Comparison of ENCODE assay signal across 8 cellular contexts in genomic region chr17:18921912-18922451, GRCh38. TPM values are rescaled to one million over a fixed set of nuclear protein-coding genes. Genes with fewer than 3 reads are reported as not detected.
DNase-seq lines count a peak whose midpoint lies in the region; ATAC-seq, FAIRE-seq and TF ChIP-seq lines count a peak whose summit lies in the region.

No MANE protein-coding gene starts in this region.

- H4K20me1 ChIP-seq in astrocyte (ENCODE audit: insufficient read depth, low read length) (peaks cover 16% of the 10 kb centered on the region), GM23248 (ENCODE audit: insufficient read depth) (no peaks in the 10 kb centered on the region; the same call in 1 of the 2 replicates)

- peaks cover 10% of the 10 kb centered on the region for H3K79me2 ChIP-seq in astrocyte (ENCODE audit: insufficient read depth, low read length)
- no peaks in the 10 kb centered on the region for H3K79me2 ChIP-seq in GM23248 (ENCODE audit: insufficient read depth)

- no peak for TF ChIP-seq POLR2A in stomach (IDR thresholded peaks at IDR 0.05)

- H3K27me3 Mint-ChIP-seq in astrocyte (ENCODE audit: low read depth, unreplicated experiment), result no peaks in the 10 kb centered on the region

- no TSS peak for BruUV-seq in A673 (replicated peaks; lab: Mats Ljungman, UMichigan)

- no peak overlapping the region for H3K27ac Mint-ChIP-seq in astrocyte (ENCODE audit: unreplicated experiment)

- no peaks in the 10 kb centered on the region for H3K9me3 ChIP-seq in AG04450 (ENCODE audit: control insufficient read depth, insufficient read depth, low read length)
- H3K9me3 ChIP-seq in astrocyte (ENCODE audit: insufficient read depth, low read depth, low read length), result no peaks in the 10 kb centered on the region
- H3K9me3 ChIP-seq in stomach, result no peaks in the 10 kb centered on the region
- no peaks in the 10 kb centered on the region for H3K9me3 ChIP-seq in GM23248 (ENCODE audit: low read depth)
- H3K9me3 ChIP-seq in A673 (ENCODE audit: low read depth, low read length, poor library complexity, severe bottlenecking), result no peaks in the 10 kb centered on the region

- H3K36me3 ChIP-seq in astrocyte (ENCODE audit: insufficient read depth, low read length) (no peaks in the 10 kb centered on the region), stomach (peaks cover 0 to 39% (median 24%) of the 10 kb centered on the region in 4 donors), GM23248 (ENCODE audit: low read depth) (no peaks in the 10 kb centered on the region), A673 (ENCODE audit: insufficient read depth, low read length, poor library complexity, severe bottlenecking) (peaks cover 15% of the 10 kb centered on the region)

- peaks cover 15% of the 10 kb centered on the region for H3K4me1 ChIP-seq in astrocyte (ENCODE audit: insufficient read depth, low read length)
- peaks cover 14 to 47% (median 28%) of the 10 kb centered on the region in 4 donors for H3K4me1 ChIP-seq in stomach
- peaks cover 19% of the 10 kb centered on the region for H3K4me1 ChIP-seq in GM23248 (ENCODE audit: insufficient read depth)
- no peaks in the 10 kb centered on the region for H3K4me1 ChIP-seq in A673 (ENCODE audit: insufficient read depth, low read length, poor library complexity, severe bottlenecking)

- H3K27ac ChIP-seq in AG04450 (ENCODE audit: low read depth, low read length), result no peak overlapping the region
- H3K27ac ChIP-seq in astrocyte (ENCODE audit: low read depth, low read length), result peak overlapping the region; percentile 60
- peak overlapping the region in 4 of 5 donors; percentile 27 to 67 (median 49) for H3K27ac ChIP-seq in stomach
- H3K27ac ChIP-seq in GM23248, result no peak overlapping the region
- H3K27ac ChIP-seq in A673 (ENCODE audit: low read depth, low read length, poor library complexity, severe bottlenecking), result no peak overlapping the region

- H3F3A ChIP-seq in GM23248 (ENCODE audit: insufficient read depth), result peaks cover 7% of the 10 kb centered on the region

- H3K4me1 Mint-ChIP-seq in astrocyte (ENCODE audit: low read depth, unreplicated experiment), result peaks cover 17% of the 10 kb centered on the region

- H3K36me3 Mint-ChIP-seq in astrocyte (ENCODE audit: low read depth, unreplicated experiment), result peaks cover 17% of the 10 kb centered on the region

- DNase-seq in AG04450 (ENCODE audit: low read depth, low spot score) (peak; percentile 13), astrocyte (ENCODE audit: low read depth) (peak; percentile 73), stomach (no peak), GM23248 (no peak), A673 (ENCODE audit: low spot score) (no peak)

- intact Hi-C loops in stomach (cut with DNase I; ENCODE audit: low total_unique reads) (no loop called here), A673 (cut with micrococcal nuclease; ENCODE audit: unreplicated experiment) (no loop called here)

- H2AFZ ChIP-seq in astrocyte (ENCODE audit: low read depth, low read length) (no peak overlapping the region), GM23248 (no peak overlapping the region)

- H3K4me2 ChIP-seq in astrocyte (ENCODE audit: low read length) (peak overlapping the region; percentile 53), GM23248 (ENCODE audit: unreplicated experiment) (no peak overlapping the region)

- H3K4me3 Mint-ChIP-seq in astrocyte (ENCODE audit: unreplicated experiment), result no peak overlapping the region

- H3K9me3 Mint-ChIP-seq in astrocyte (ENCODE audit: unreplicated experiment), result no peaks in the 10 kb centered on the region

- TF ChIP-seq EP300 in stomach (IDR thresholded peaks at IDR 0.05), result no peak

- no peaks in the 10 kb centered on the region for H3K9me2 ChIP-seq in GM23248 (ENCODE audit: insufficient read depth)

- 42 to 64% (median 50%) methylated on average over 4 of the region's 4 CpGs for WGBS in stomach, 5 donors
- 93 to 96% methylated on average over 4 of the region's 4 CpGs for WGBS in GM23248 (ENCODE audit: low coverage in 1 of 2, low lambda C conversion rate in 2 of 2, missing lambda C conversion rate in 2 of 2), 2 experiments

- no peak for FAIRE-seq in astrocyte (lab: Jason Lieb, UNC)

- H3K4me3 ChIP-seq in AG04450 (ENCODE audit: low read depth, low read length), result no peak overlapping the region
- no peak overlapping the region for H3K4me3 ChIP-seq in astrocyte (ENCODE audit: insufficient read depth, low read depth, low read length)
- H3K4me3 ChIP-seq in stomach, result no peak overlapping the region
- H3K4me3 ChIP-seq in GM23248, result no peak overlapping the region
- no peak overlapping the region for H3K4me3 ChIP-seq in A673 (ENCODE audit: low read depth, low read length, poor library complexity, severe bottlenecking)

- no peak for TF ChIP-seq CTCF in AG04450 (IDR thresholded peaks at IDR 0.05; ENCODE audit: low read depth, low read length)
- TF ChIP-seq CTCF in astrocyte (IDR thresholded peaks at IDR 0.05; ENCODE audit: insufficient read depth, low read depth, low read length), result no peak
- TF ChIP-seq CTCF in stomach (IDR thresholded peaks at IDR 0.05), result no peak
- TF ChIP-seq CTCF in A673 (conservative IDR thresholded peaks at IDR 0.05; ENCODE audit: low read depth, low read length), result no peak

- POLR2A ChIA-PET in AG04450 (lab: Yijun Ruan, JAX) (no interaction called here), A673 (lab: Charles Lee; ENCODE audit: low non-redundant PET) (no interaction called here)

- in situ Hi-C loops in GM23248 (cut with MboI), result no loop called here

- H3K27me3 ChIP-seq in AG04450 (ENCODE audit: control insufficient read depth, insufficient read depth, low read length), result no peaks in the 10 kb centered on the region
- no peaks in the 10 kb centered on the region for H3K27me3 ChIP-seq in astrocyte (ENCODE audit: insufficient read depth, low read length)
- H3K27me3 ChIP-seq in stomach, result no peaks in the 10 kb centered on the region
- no peaks in the 10 kb centered on the region for H3K27me3 ChIP-seq in GM23248 (replicated peaks; ENCODE audit: insufficient read depth)
- no peaks in the 10 kb centered on the region for H3K27me3 ChIP-seq in A673 (replicated peaks; ENCODE audit: insufficient read depth, low read depth, low read length, poor library complexity)

- CTCF ChIA-PET in AG04450 (lab: Charles Lee) (no interaction called here), A673 (lab: Charles Lee) (no interaction called here)

- no peak overlapping the region for H3K9ac ChIP-seq in astrocyte (ENCODE audit: low read length)
- H3K9ac ChIP-seq in GM23248, result no peak overlapping the region

- ATAC-seq in GM19043 (IDR thresholded peaks at IDR 0.05; ENCODE audit: low read depth, unreplicated experiment) (peak; percentile 64), HG03460 (IDR thresholded peaks at IDR 0.05; ENCODE audit: unreplicated experiment) (peak; percentile 74), GM21526 (IDR thresholded peaks at IDR 0.05; ENCODE audit: low FRiP score, unreplicated experiment) (no peak)

RNA-seq across cellular contexts. Expression of gene SLC5A10, which starts 30.0 kb away (rescaled TPM):
- not detected in 2 replicates for polyA plus RNA-seq in AG04450 (2011; rRNA removed)
- 0.05 TPM in 1 of 2 replicates, not detected in the other for polyA minus RNA-seq in AG04450 (2011; rRNA and poly(A)+ RNA removed)
- total RNA-seq in astrocyte, result 0.14 TPM in 1 of 2 replicates, not detected in the other
- not detected for total RNA-seq in stomach
- polyA plus RNA-seq in stomach, result under 1 TPM; 0.06 to 0.46 (median 0.13) TPM
- not detected in 2 replicates for total RNA-seq in GM23248 (2014; rRNA removed; shearing (Covaris generic))
- polyA plus RNA-seq in GM23248 (2016; fragmentation: Nextera tagmentation; extraction: Ambion mirVana), result 0.10 TPM in 1 of 2 replicates, not detected in the other
- not detected in 2 replicates for total RNA-seq in A673 (2021)

Comparison
In these comparisons a context has a peak if more than half of its experiments do, and no peak if none do; other contexts are left out.
1. DNase-seq: peak in AG04450 (single experiment) and astrocyte (single experiment); none in stomach (single experiment), GM23248 (single experiment) and A673 (single experiment).
2. H3K27ac ChIP-seq: peak in astrocyte (single experiment) and stomach (4 of 5); none in AG04450 (single experiment), GM23248 (single experiment) and A673 (single experiment).